8 cellular contexts compared by ENCODE assay signal in the genomic region with DNA sequence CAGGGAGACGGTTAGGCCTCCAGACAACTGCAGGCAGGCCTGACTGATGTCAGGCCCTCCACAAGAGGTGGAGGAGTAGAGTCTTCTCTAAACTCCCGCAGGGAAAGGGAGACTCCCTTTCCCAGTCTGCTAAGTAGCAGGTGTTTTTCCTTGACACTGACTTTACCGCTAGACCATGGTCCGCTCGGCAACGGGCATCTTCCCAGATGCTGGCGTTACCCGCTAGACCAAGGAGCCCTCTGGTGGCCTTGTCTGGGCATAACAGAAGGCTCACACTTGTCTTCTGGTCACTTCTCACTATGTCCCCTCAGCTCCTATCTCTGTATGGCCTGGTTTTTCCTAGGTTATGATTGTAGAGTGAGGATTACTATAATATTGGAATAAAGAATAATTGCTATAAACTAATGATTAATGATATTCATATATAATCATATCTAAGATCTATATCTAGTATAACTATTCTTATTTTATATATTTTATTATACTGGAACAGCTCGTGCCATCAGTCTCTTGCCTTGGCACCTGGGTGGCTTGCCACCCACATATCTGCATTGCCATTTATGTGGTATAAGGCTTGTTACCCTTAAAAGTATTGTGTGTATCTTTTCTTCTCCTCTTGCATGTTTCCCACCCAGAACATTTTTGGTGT. TPM values are rescaled to one million over a fixed set of nuclear protein-coding genes. Genes with fewer than 3 reads are reported as not detected.
DNase-seq lines count a peak whose midpoint lies in the region; ATAC-seq, FAIRE-seq and TF ChIP-seq lines count a peak whose summit lies in the region.
"Not testable (repeated sequence)": the region's sequence is repeated elsewhere in the genome, so short reads cannot be mapped to it uniquely, and the experiment has no call there.

No MANE protein-coding gene starts in this region.

- intact Hi-C loops in dorsolateral prefrontal cortex (cut with DNase I), result loop anchor here (2.0 to 5.0 kb wide), 2 partner anchors 426 to 427 kb away; no protein-coding TSS in a partner anchor
- intact Hi-C loops in kidney (cut with DNase I), result not testable (repeated sequence)

- H3K9ac ChIP-seq in kidney (ENCODE audit: low read length in 2 of 2), result not testable (repeated sequence)

- DNase-seq in DMS53 (lab: John Stamatoyannopoulos, UW) (peak; percentile 79), NCI-H1048 (lab: John Stamatoyannopoulos, UW) (peak; percentile 5), activated T-cell treated with anti-CD3 and anti-CD28 coated beads for 48 hours (ENCODE audit: low read depth) (peak; percentile 50), dorsolateral prefrontal cortex (peak; percentile 59 to 87 (median 78)), kidney (peak; percentile 82), retinal pigment epithelial cell (ENCODE audit: low read depth) (peak; percentile 0), substantia nigra (lab: John Stamatoyannopoulos, UW) (peak in 47 of 49 donors; percentile 1 to 76 (median 45))
- DNase-seq in RWPE2 (ENCODE audit: low spot score), result not testable (repeated sequence)

- not testable (repeated sequence) for H3K27me3 ChIP-seq in RWPE2 (ENCODE audit: insufficient read depth, poor library complexity, severe bottlenecking); dorsolateral prefrontal cortex

- H3K4me1 ChIP-seq in RWPE2 (ENCODE audit: insufficient read depth, poor library complexity, severe bottlenecking); kidney (ENCODE audit: control insufficient read depth in 1 of 2, insufficient read depth in 1 of 2, low read depth in 1 of 2, low read length in 2 of 2): not testable (repeated sequence)

- not testable (repeated sequence) for H3K27ac ChIP-seq in RWPE2 (ENCODE audit: poor library complexity, severe bottlenecking); dorsolateral prefrontal cortex; kidney (ENCODE audit: low read depth in 2 of 2, low read length in 2 of 2); substantia nigra (ENCODE audit: low read depth, low read length, poor library complexity, severe bottlenecking)

- not testable (repeated sequence) for H3K9me3 ChIP-seq in RWPE2 (ENCODE audit: severe bottlenecking); kidney (ENCODE audit: control insufficient read depth in 1 of 2, low read length in 2 of 2)

- not testable (repeated sequence) for FAIRE-seq in kidney (lab: Jason Lieb, UNC)

- H3K4me3 ChIP-seq in RWPE2 (ENCODE audit: severe bottlenecking); kidney (ENCODE audit: low read length in 2 of 2); retinal pigment epithelial cell (ENCODE audit: low read length): not testable (repeated sequence)
- H3K4me3 ChIP-seq in dorsolateral prefrontal cortex, result peak overlapping the region in 22 of 59 donors; percentile 13 to 52 (median 28)

- peak; percentile 32 for TF ChIP-seq CTCF in RWPE2 (IDR thresholded peaks at IDR 0.05; ENCODE audit: poor library complexity, severe bottlenecking)
- peak in 55 of 56 donors; percentile 45 to 85 (median 73) for TF ChIP-seq CTCF in dorsolateral prefrontal cortex (IDR thresholded peaks at IDR 0.05 in 54 of 56, conservative IDR thresholded peaks at IDR 0.05 in 2 of 56; ENCODE audit: low read depth in 1 of 56, partially characterized antibody in 56 of 56)
- TF ChIP-seq CTCF in kidney (IDR thresholded peaks at IDR 0.05; ENCODE audit: borderline replicate concordance, extremely low read depth, insufficient read depth), result peak; percentile 56
- TF ChIP-seq CTCF in retinal pigment epithelial cell (conservative IDR thresholded peaks at IDR 0.05; ENCODE audit: low read depth, low read length), result peak; percentile 51

- ATAC-seq in RWPE2 (ENCODE audit: low read depth), result not testable (repeated sequence)

- not testable (repeated sequence) for H3K36me3 ChIP-seq in RWPE2 (ENCODE audit: low read depth); kidney (ENCODE audit: control insufficient read depth in 1 of 2, insufficient read depth in 2 of 2, low read length in 2 of 2)

RNA-seq across cellular contexts. Expression of a gene that starts 58.5 kb away (rescaled TPM):
- total RNA-seq in dorsolateral prefrontal cortex (1 to 10 TPM; 1.4 to 8.7 (median 3.6) TPM), kidney (4.5 TPM)
- polyA plus RNA-seq in kidney (ENCODE audit: insufficient read depth, low read depth, low replicate concordance), result 1.9 TPM
